In the genomic region with DNA sequence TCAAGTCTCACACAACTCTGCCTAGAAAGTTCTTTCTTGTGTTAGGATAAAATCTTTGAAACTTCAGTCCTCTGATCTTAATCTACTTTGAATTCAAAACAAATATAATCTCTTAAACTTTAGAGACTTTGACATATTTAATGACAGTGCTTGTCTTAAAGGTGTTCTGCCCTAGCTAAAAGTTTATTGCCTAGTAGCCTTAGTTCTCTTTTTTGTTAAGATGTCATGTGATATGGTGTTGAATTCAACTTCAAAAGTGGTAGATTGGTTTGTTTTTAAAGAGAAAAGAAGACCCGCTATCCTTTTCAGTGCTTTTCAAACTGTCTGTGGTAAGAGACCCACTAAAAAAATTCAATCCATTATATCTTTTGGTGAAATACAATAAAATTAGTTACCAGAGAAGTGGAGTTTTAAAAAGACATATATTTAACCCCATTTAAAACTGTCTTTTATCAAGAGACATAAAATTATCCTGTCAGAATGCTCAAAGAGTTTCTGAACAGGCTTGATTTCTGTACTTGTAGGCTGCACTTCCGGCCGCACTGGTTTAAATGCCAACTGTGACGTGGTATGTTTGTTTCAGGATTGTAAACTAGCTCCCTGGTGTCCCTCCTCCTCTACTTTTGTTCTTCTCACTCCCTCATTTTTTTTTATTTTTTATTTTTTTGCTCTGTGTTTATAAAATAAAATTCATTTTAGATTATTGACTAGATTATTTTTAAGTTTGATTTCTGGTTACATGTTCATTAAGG, we compare ENCODE assay signal across 9 cellular contexts.
DNase-seq lines count a peak whose midpoint lies in the region; ATAC-seq and TF ChIP-seq lines count a peak whose summit lies in the region.
"Had no signal": no experiment of that assay in that cellular context is flagged by ENCODE, and none has a peak within 500 bp of the region (broad histone marks: within the 10 kb centered on the region; RNA-seq: fewer than 3 reads in every experiment).

No MANE protein-coding gene starts in this region.

- no peaks in the 10 kb centered on the region for H3K27me3 Mint-ChIP-seq in effector memory CD8-positive, alpha-beta T cell

- no peaks in the 10 kb centered on the region for H3K9me3 ChIP-seq in aorta (ENCODE audit: control insufficient read depth, low read length)

- H3K36me3 Mint-ChIP-seq in effector memory CD8-positive, alpha-beta T cell (ENCODE audit: insufficient read depth) = peaks cover 3% of the 10 kb centered on the region

- DNase-seq in Right ventricle myocardium inferior (ENCODE audit: missing footprints) (peak; percentile 79), cardiac septum (ENCODE audit: low spot score) (no peak), midbrain (lab: John Stamatoyannopoulos, UW) (peak; percentile 58), aorta (peak; percentile 57 to 74), ACHN (no peak), erythroblast (lab: John Stamatoyannopoulos, UW) (no peak)
- no peak for DNase-seq in effector memory CD8-positive, alpha-beta T cell
- DNase-seq: SIG-M5 had no signal

- H3K9me3 Mint-ChIP-seq in effector memory CD8-positive, alpha-beta T cell = no peaks in the 10 kb centered on the region

- H3K4me3 Mint-ChIP-seq in effector memory CD8-positive, alpha-beta T cell = no peak overlapping the region

- no peaks in the 10 kb centered on the region for H3K27me3 ChIP-seq in aorta (ENCODE audit: control insufficient read depth in 1 of 2, insufficient read depth in 2 of 2, low read length in 1 of 2)

- WGBS in aorta, 2 donors = 47 to 49% methylated on average over 4 of the region's 4 CpGs

- peak overlapping the region in 1 of 2 donors; percentile 15 for H3K27ac Mint-ChIP-seq in effector memory CD8-positive, alpha-beta T cell

- ATAC-seq in Right ventricle myocardium inferior (peak; percentile 77), aorta (ENCODE audit: low FRiP score) (no peak), GM19324 (IDR thresholded peaks at IDR 0.05; ENCODE audit: low FRiP score, unreplicated experiment) (no peak)
- peak; percentile 42 for ATAC-seq in effector memory CD8-positive, alpha-beta T cell (replicated peaks)

- in situ Hi-C loops in ACHN (cut with HindIII; ENCODE audit: low pct_ligation_motif_present, low pct_unique_long_range_greater_than_20kb, low sequenced_read_pairs) = no loop called here

- H3K4me1 Mint-ChIP-seq in effector memory CD8-positive, alpha-beta T cell (ENCODE audit: low read depth in 2 of 2) = peaks cover 23 to 52% of the 10 kb centered on the region in 2 donors

- no peaks in the 10 kb centered on the region for H3K4me1 ChIP-seq in aorta (ENCODE audit: control insufficient read depth in 1 of 2, insufficient read depth in 2 of 2, low read length in 2 of 2)

- no peak overlapping the region for H3K4me3 ChIP-seq in aorta (ENCODE audit: low read length in 2 of 2)

- H3K27ac ChIP-seq in aorta (ENCODE audit: low read depth in 1 of 2, low read length in 2 of 2) = no peak overlapping the region

- H3K36me3 ChIP-seq in aorta (ENCODE audit: control insufficient read depth in 1 of 2, insufficient read depth in 2 of 2, low read length in 1 of 2) = no peaks in the 10 kb centered on the region

- intact Hi-C loops in Right ventricle myocardium inferior (cut with DNase I) = no loop called here
- intact Hi-C loops in cardiac septum (cut with DNase I) = no loop called here
- intact Hi-C loops in aorta (cut with DNase I) = no loop called here

- no peak for TF ChIP-seq POLR2A in erythroblast (IDR thresholded peaks at IDR 0.05; ENCODE audit: low read length)

Comparison
In these comparisons a context has a peak if more than half of its experiments do, and no peak if none do; other contexts are left out.
1. DNase-seq: peak in Right ventricle myocardium inferior (single experiment), midbrain (single experiment) and aorta (2 of 2); none in cardiac septum (single experiment), effector memory CD8-positive, alpha-beta T cell (0 of 3), ACHN (single experiment) and erythroblast (0 of 2).
2. ATAC-seq: peak in Right ventricle myocardium inferior (single experiment) and effector memory CD8-positive, alpha-beta T cell (single experiment); none in aorta (single experiment) and GM19324 (single experiment).